8 cellular contexts compared by ENCODE assay signal in genomic region chr19:17075860-17076538, GRCh38. TPM values are rescaled to one million over a fixed set of nuclear protein-coding genes. Genes with fewer than 3 reads are reported as not detected.
A peak's percentile ranks its signal among the peaks of the same experiment; 100 is the strongest.
DNase-seq lines count a peak whose midpoint lies in the region; ATAC-seq and TF ChIP-seq lines count a peak whose summit lies in the region.

No MANE protein-coding gene starts in this region.

- H3K9me3 Mint-ChIP-seq in CD4-positive, alpha-beta T cell: no peaks in the 10 kb centered on the region
- H3K9me3 Mint-ChIP-seq in WTC11: no peaks in the 10 kb centered on the region
- H3K9me3 Mint-ChIP-seq in dendritic cell treated with granulocyte-macrophage colony-stimulating factor and Interleukin-4, amounts not matched to agents 40 ng/mL and 50 ng/mL, for 4 days: no peaks in the 10 kb centered on the region

- WGBS in mesodermal cell (ENCODE audit: insufficient coverage in 2 of 2), 2 experiments: 0 to 1% methylated on average over 31 to 33 of the region's 44 CpGs

- H3K4me3 ChIP-seq in Jurkat, Clone E6-1 (ENCODE audit: low read length): peak overlapping the region; percentile 86
- peak overlapping the region; percentile 72 for H3K4me3 ChIP-seq in mesodermal cell (ENCODE audit: extremely low read depth, insufficient read depth, low read length, poor library complexity, severe bottlenecking)

- H3K36me3 Mint-ChIP-seq in CD4-positive, alpha-beta T cell (ENCODE audit: low read depth): peaks cover 53% of the 10 kb centered on the region
- H3K36me3 Mint-ChIP-seq in WTC11: peaks cover 14% of the 10 kb centered on the region
- H3K36me3 Mint-ChIP-seq in dendritic cell treated with granulocyte-macrophage colony-stimulating factor and Interleukin-4, amounts not matched to agents 40 ng/mL and 50 ng/mL, for 4 days (ENCODE audit: low read depth): peaks cover 53% of the 10 kb centered on the region

- H3K4me1 Mint-ChIP-seq in CD4-positive, alpha-beta T cell (ENCODE audit: low read depth): peaks cover 68% of the 10 kb centered on the region
- peaks cover 52% of the 10 kb centered on the region for H3K4me1 Mint-ChIP-seq in WTC11
- H3K4me1 Mint-ChIP-seq in dendritic cell treated with granulocyte-macrophage colony-stimulating factor and Interleukin-4, amounts not matched to agents 40 ng/mL and 50 ng/mL, for 4 days (ENCODE audit: low read depth): peaks cover 69% of the 10 kb centered on the region

- peak overlapping the region; percentile 99 for H3K4me3 Mint-ChIP-seq in CD4-positive, alpha-beta T cell
- H3K4me3 Mint-ChIP-seq in WTC11: peak overlapping the region; percentile 98
- H3K4me3 Mint-ChIP-seq in dendritic cell treated with granulocyte-macrophage colony-stimulating factor and Interleukin-4, amounts not matched to agents 40 ng/mL and 50 ng/mL, for 4 days: peak overlapping the region; percentile 90

- intact Hi-C loops in CD4-positive, alpha-beta T cell (cut with DNase I, micrococcal nuclease): loop anchor here (1.0 to 5.0 kb wide), 8 partner anchors 49 to 393 kb away; partner anchors contain the start of genes OCEL1 (in 2 of the 2), BABAM1 (in 1 of the 2) and USE1 (in 1 of the 2)
- intact Hi-C loops in dendritic cell treated with granulocyte-macrophage colony-stimulating factor and Interleukin-4, amounts not matched to agents 40 ng/mL and 50 ng/mL, for 4 days (cut with micrococcal nuclease): loop anchor here (1.0 to 10.0 kb wide), 5 partner anchors 15 to 150 kb away; partner anchors contain the start of gene OCEL1

- H3K36me3 ChIP-seq in mesodermal cell (ENCODE audit: control insufficient read depth, insufficient read depth, low read length): peaks cover 33% of the 10 kb centered on the region

- H3K27me3 ChIP-seq in CD4-positive, alpha-beta T cell (ENCODE audit: control insufficient read depth, insufficient read depth, low read length): no peaks in the 10 kb centered on the region

- CTCF ChIA-PET in CD4-positive, alpha-beta T cell (lab: Charles Lee): interaction anchor here (1.2 kb wide), 1 partner anchor 49 kb away, joined by 5 read pairs; no protein-coding TSS in a partner anchor
- CTCF ChIA-PET in WTC11 (lab: Charles Lee): interaction anchor here (0.6 to 1.2 kb wide), 4 partner anchors 9 to 415 kb away, joined by 3 to 5 read pairs (median 3); no protein-coding TSS in a partner anchor

- TF ChIP-seq CTCF in CD4-positive, alpha-beta T cell (IDR thresholded peaks at IDR 0.05): no peak
- no peak for TF ChIP-seq CTCF in WTC11 (IDR thresholded peaks at IDR 0.05)

- peaks cover 37% of the 10 kb centered on the region for H3K4me1 ChIP-seq in mesodermal cell (ENCODE audit: control insufficient read depth, insufficient read depth, low read length, poor library complexity, severe bottlenecking)

- no peaks in the 10 kb centered on the region for H3K27me3 Mint-ChIP-seq in CD4-positive, alpha-beta T cell
- peaks cover 2% of the 10 kb centered on the region; the same call in 1 of the 2 replicates for H3K27me3 Mint-ChIP-seq in WTC11 (ENCODE audit: low read depth)
- H3K27me3 Mint-ChIP-seq in dendritic cell treated with granulocyte-macrophage colony-stimulating factor and Interleukin-4, amounts not matched to agents 40 ng/mL and 50 ng/mL, for 4 days: no peaks in the 10 kb centered on the region

- peak in 9 of 10 experiments; percentile 13 to 53 (median 28) for DNase-seq in CD4-positive, alpha-beta T cell
- DNase-seq in Jurkat, Clone E6-1 (ENCODE audit: low read depth, low spot score): peak; percentile 37
- DNase-seq in WTC11 (ENCODE audit: low spot score): no peak
- DNase-seq in stimulated activated CD8-positive, alpha-beta memory T cell treated with anti-CD3 and anti-CD28 coated beads, Interleukin-7, amount 100 ng/mL, for 1 hour (ENCODE audit: low read depth in 2 of 2): peak; percentile 30 to 32
- DNase-seq in occipital lobe (lab: John Stamatoyannopoulos, UW): no peak
- no peak for DNase-seq in NCI-H187 (lab: John Stamatoyannopoulos, UW)

- no peaks in the 10 kb centered on the region for H3K9me3 ChIP-seq in CD4-positive, alpha-beta T cell (ENCODE audit: control insufficient read depth, low read length)
- no peaks in the 10 kb centered on the region for H3K9me3 ChIP-seq in mesodermal cell (ENCODE audit: control insufficient read depth, low read length)

- no peak for ATAC-seq in CD4-positive, alpha-beta T cell (ENCODE audit: poor library complexity)
- ATAC-seq in WTC11: no peak

- POLR2A ChIA-PET in CD4-positive, alpha-beta T cell (lab: Charles Lee): interaction anchor here (0.6 to 4.4 kb wide), 10 partner anchors 49 to 1203 kb away, joined by 3 to 88 read pairs (median 5); partner anchors contain the start of genes BABAM1, OCEL1 and USE1
- POLR2A ChIA-PET in WTC11 (lab: Charles Lee): interaction anchor here (0.6 to 1.0 kb wide), 4 partner anchors 18 to 159 kb away, joined by 3 to 6 read pairs (median 3); partner anchors contain the start of genes OCEL1 and USE1

- peak overlapping the region; percentile 68 for H3K27ac ChIP-seq in CD4-positive, alpha-beta T cell (ENCODE audit: low read depth, low read length)
- H3K27ac ChIP-seq in mesodermal cell (ENCODE audit: low read depth, low read length, severe bottlenecking): peak overlapping the region; percentile 10

- H3K27ac Mint-ChIP-seq in CD4-positive, alpha-beta T cell: peak overlapping the region; percentile 92
- H3K27ac Mint-ChIP-seq in WTC11: peak overlapping the region; percentile 32; the same call in 1 of the 2 replicates
- peak overlapping the region; percentile 88 for H3K27ac Mint-ChIP-seq in dendritic cell treated with granulocyte-macrophage colony-stimulating factor and Interleukin-4, amounts not matched to agents 40 ng/mL and 50 ng/mL, for 4 days

TF ChIP-seq in WTC11, 78 proteins besides CTCF, POLR2A, EP300 and RAD21 (continues in another document):
- TF ChIP-seq JUN (CRISPR knock-in tag; IDR thresholded peaks at IDR 0.05): 0 out of 2 replicates have a peak, but pooled peaks have one; percentile 22
- no peak for TF ChIP-seq NFATC4 (CRISPR knock-in tag; IDR thresholded peaks at IDR 0.05)
- no peak for TF ChIP-seq FOXP4 (CRISPR knock-in tag; IDR thresholded peaks at IDR 0.05)
- TF ChIP-seq NFYB (CRISPR knock-in tag; conservative IDR thresholded peaks at IDR 0.05; ENCODE audit: low read depth): no peak
- TF ChIP-seq ETV6 (CRISPR knock-in tag; IDR thresholded peaks at IDR 0.05): no peak
- no peak for TF ChIP-seq AFF4 (CRISPR knock-in tag; IDR thresholded peaks at IDR 0.05; ENCODE audit: borderline replicate concordance)
- TF ChIP-seq TEAD4 (CRISPR knock-in tag; IDR thresholded peaks at IDR 0.05): no peak

RNA-seq across cellular contexts. Expression of gene MYO9B, which starts 0.4 kb away (rescaled TPM):
- 100 to 1,000 TPM; 176 to 184 TPM for total RNA-seq in CD4-positive, alpha-beta T cell
- 55.3 TPM for polyA plus RNA-seq in Jurkat, Clone E6-1 (2012; ENCODE audit: insufficient read depth, insufficient read length)
- 70.3 to 94.3 TPM (median 73.4 TPM) in 3 replicates for total RNA-seq in WTC11 (2021)
- 74.9 TPM for polyA plus RNA-seq in mesodermal cell (2013, experiment 1 of 2)
- 63.6 TPM for polyA plus RNA-seq in mesodermal cell (2013, experiment 2 of 2)
- total RNA-seq in occipital lobe: 24.0 TPM

RNA-seq across cellular contexts. Expression of gene HAUS8, which starts 0.7 kb away (rescaled TPM):
- total RNA-seq in CD4-positive, alpha-beta T cell: 10 to 100 TPM; 20.6 to 20.7 TPM
- polyA plus RNA-seq in Jurkat, Clone E6-1 (2012; ENCODE audit: insufficient read depth, insufficient read length): 47.8 TPM
- 27.9 to 29.9 TPM (median 29.7 TPM) in 3 replicates for total RNA-seq in WTC11 (2021)
- polyA plus RNA-seq in mesodermal cell (2013, experiment 1 of 2): 16.0 TPM
- polyA plus RNA-seq in mesodermal cell (2013, experiment 2 of 2): 15.7 TPM
- 1.9 TPM for total RNA-seq in occipital lobe

RNA-seq across cellular contexts. Expression of gene CPAMD8, which starts 49.4 kb away (rescaled TPM):
- total RNA-seq in CD4-positive, alpha-beta T cell: under 1 TPM; 0.05 to 0.34 TPM
- polyA plus RNA-seq in Jurkat, Clone E6-1 (2012; ENCODE audit: insufficient read depth, insufficient read length): not detected
- 6.9 to 10.8 TPM (median 7.9 TPM) in 3 replicates for total RNA-seq in WTC11 (2021)
- 17.8 TPM for polyA plus RNA-seq in mesodermal cell (2013, experiment 1 of 2)
- polyA plus RNA-seq in mesodermal cell (2013, experiment 2 of 2): 12.5 TPM
- total RNA-seq in occipital lobe: 7.8 TPM

Comparison
In these comparisons a context has a peak if more than half of its experiments do, and no peak if none do; other contexts are left out.
1. DNase-seq: peak in CD4-positive, alpha-beta T cell (9 of 10), Jurkat, Clone E6-1 (single experiment) and stimulated activated CD8-positive, alpha-beta memory T cell treated with anti-CD3 and anti-CD28 coated beads, Interleukin-7, amount 100 ng/mL, for 1 hour (2 of 2); none in WTC11 (single experiment), occipital lobe (single experiment) and NCI-H187 (0 of 2).
2. H3K27ac Mint-ChIP-seq: peak in every context shown above with its lines; median percentile 92 in CD4-positive, alpha-beta T cell; 88 in dendritic cell treated with granulocyte-macrophage colony-stimulating factor and Interleukin-4, amounts not matched to agents 40 ng/mL and 50 ng/mL, for 4 days; 32 in WTC11.
3. Peak in every context shown above with its lines, with median percentiles within 50 percentile points of each other: H3K4me3 Mint-ChIP-seq.